In genomic region chr3:114480442-114480841, GRCh38 we compare ENCODE assay signal across 27 cellular contexts.
DNase-seq lines count a peak whose midpoint lies in the region; ATAC-seq lines count a peak whose summit lies in the region.
"Had no signal": no experiment of that assay in that cellular context is flagged by ENCODE, and none has a peak within 500 bp of the region (broad histone marks: within the 10 kb centered on the region; RNA-seq: fewer than 3 reads in every experiment).

No MANE protein-coding gene starts in this region.

- no peaks in the 10 kb centered on the region for H3K9me3 Mint-ChIP-seq in activated T-cell treated with anti-CD3 and anti-CD28 coated beads, Interleukin-2, amount 50 U/mL, for 72 hours
- H3K9me3 Mint-ChIP-seq in activated T-cell treated with anti-CD3 and anti-CD28 coated beads, Interleukin-2, amount 50 U/mL, for 24 hours, result no peaks in the 10 kb centered on the region
- H3K9me3 Mint-ChIP-seq: activated CD8-positive, alpha-beta T cell treated with anti-CD3 and anti-CD28 coated beads for 36 hours; natural killer cell; T-cell had no signal

- no peak overlapping the region for H3K4me3 Mint-ChIP-seq in activated T-cell treated with anti-CD3 and anti-CD28 coated beads, Interleukin-2, amount 50 U/mL, for 72 hours
- H3K4me3 Mint-ChIP-seq in activated T-cell treated with anti-CD3 and anti-CD28 coated beads, Interleukin-2, amount 50 U/mL, for 24 hours, result no peak overlapping the region
- H3K4me3 Mint-ChIP-seq: activated CD8-positive, alpha-beta T cell treated with anti-CD3 and anti-CD28 coated beads for 36 hours; natural killer cell; T-cell had no signal

- H3K4me1 Mint-ChIP-seq in activated T-cell treated with anti-CD3 and anti-CD28 coated beads, Interleukin-2, amount 50 U/mL, for 72 hours (ENCODE audit: low read depth), result peaks cover 14% of the 10 kb centered on the region
- peaks cover 16% of the 10 kb centered on the region for H3K4me1 Mint-ChIP-seq in activated T-cell treated with anti-CD3 and anti-CD28 coated beads, Interleukin-2, amount 50 U/mL, for 24 hours (ENCODE audit: low read depth)

- no peaks in the 10 kb centered on the region for H3K36me3 Mint-ChIP-seq in activated T-cell treated with anti-CD3 and anti-CD28 coated beads, Interleukin-2, amount 50 U/mL, for 72 hours (ENCODE audit: insufficient read depth in 2 of 2)
- no peaks in the 10 kb centered on the region for H3K36me3 Mint-ChIP-seq in activated T-cell treated with anti-CD3 and anti-CD28 coated beads, Interleukin-2, amount 50 U/mL, for 24 hours (ENCODE audit: low read depth)
- H3K36me3 Mint-ChIP-seq: natural killer cell had no signal

- intact Hi-C loops in sciatic nerve (cut with DNase I), result no loop called here

- no peak for ATAC-seq in activated T-cell treated with anti-CD3 and anti-CD28 coated beads, Interleukin-2, amount 50 U/mL, for 72 hours (replicated peaks in 1 of 2)
- ATAC-seq in sciatic nerve, result peak; percentile 74
- ATAC-seq: K562, left colon, pancreas, T-cell had no signal

- peak overlapping the region; percentile 37 for H3K27ac Mint-ChIP-seq in activated T-cell treated with anti-CD3 and anti-CD28 coated beads, Interleukin-2, amount 50 U/mL, for 72 hours
- no peak overlapping the region for H3K27ac Mint-ChIP-seq in activated T-cell treated with anti-CD3 and anti-CD28 coated beads, Interleukin-2, amount 50 U/mL, for 24 hours
- H3K27ac Mint-ChIP-seq: activated CD8-positive, alpha-beta T cell treated with anti-CD3 and anti-CD28 coated beads for 36 hours; natural killer cell; T-cell had no signal

- DNase-seq in activated T-cell treated with anti-CD3 and anti-CD28 coated beads, Interleukin-2, amount 50 U/mL, for 72 hours, result no peak
- DNase-seq in activated T-cell treated with anti-CD3 and anti-CD28 coated beads, Interleukin-2, amount 50 U/mL, for 24 hours, result no peak
- DNase-seq in SKM-1 treated with dmso at 0.1 percent for 144 hours (lab: John Stamatoyannopoulos, UW; ENCODE audit: unreplicated experiment) (peak; percentile 45), fibroblast of the conjunctiva (ENCODE audit: low read depth) (peak; percentile 31), sciatic nerve (ENCODE audit: low spot score) (no peak), amygdala (lab: John Stamatoyannopoulos, UW) (no peak), NCI-H128 (lab: John Stamatoyannopoulos, UW; ENCODE audit: unreplicated experiment) (no peak)
- no peak for DNase-seq in activated CD8-positive, alpha-beta memory T cell treated with anti-CD3 and anti-CD28 coated beads, Interleukin-2, amount 50 U/mL, for 48 hours
- DNase-seq: activated CD4-positive, CD25-positive, alpha-beta regulatory T cell treated with anti-CD3 and anti-CD28 coated beads, Interleukin-2, amount 50 U/mL, for 72 hours; activated CD8-positive, alpha-beta T cell treated with anti-CD3 and anti-CD28 coated beads for 36 hours; cerebellar nuclear complex; EL; erythroblast; heart left ventricle; left colon; midbrain; natural killer cell; NCI-H1048; NCI-H1930; NCI-H226; NCI-H748 treated with DMSO at 0.1 percent for 48 hours; OCI-M1; pancreas; sigmoid colon; T-cell; upper lobe of left lung had no signal

- H3K27me3 Mint-ChIP-seq in activated T-cell treated with anti-CD3 and anti-CD28 coated beads, Interleukin-2, amount 50 U/mL, for 72 hours (ENCODE audit: low read depth), result no peaks in the 10 kb centered on the region
- H3K27me3 Mint-ChIP-seq in activated T-cell treated with anti-CD3 and anti-CD28 coated beads, Interleukin-2, amount 50 U/mL, for 24 hours, result no peaks in the 10 kb centered on the region
- H3K27me3 Mint-ChIP-seq: activated CD8-positive, alpha-beta T cell treated with anti-CD3 and anti-CD28 coated beads for 36 hours; T-cell had no signal

Comparison
In these comparisons a context has a peak if more than half of its experiments do, and no peak if none do; other contexts are left out.
1. DNase-seq: peak in SKM-1 treated with dmso at 0.1 percent for 144 hours (single experiment) and fibroblast of the conjunctiva (single experiment); none in activated T-cell treated with anti-CD3 and anti-CD28 coated beads, Interleukin-2, amount 50 U/mL, for 72 hours (0 of 2), activated T-cell treated with anti-CD3 and anti-CD28 coated beads, Interleukin-2, amount 50 U/mL, for 24 hours (single experiment), sciatic nerve (single experiment), amygdala (0 of 56), NCI-H128 (single experiment) and activated CD8-positive, alpha-beta memory T cell treated with anti-CD3 and anti-CD28 coated beads, Interleukin-2, amount 50 U/mL, for 48 hours (single experiment).